ENCODE assay signal across 28 cellular contexts in the genomic region with DNA sequence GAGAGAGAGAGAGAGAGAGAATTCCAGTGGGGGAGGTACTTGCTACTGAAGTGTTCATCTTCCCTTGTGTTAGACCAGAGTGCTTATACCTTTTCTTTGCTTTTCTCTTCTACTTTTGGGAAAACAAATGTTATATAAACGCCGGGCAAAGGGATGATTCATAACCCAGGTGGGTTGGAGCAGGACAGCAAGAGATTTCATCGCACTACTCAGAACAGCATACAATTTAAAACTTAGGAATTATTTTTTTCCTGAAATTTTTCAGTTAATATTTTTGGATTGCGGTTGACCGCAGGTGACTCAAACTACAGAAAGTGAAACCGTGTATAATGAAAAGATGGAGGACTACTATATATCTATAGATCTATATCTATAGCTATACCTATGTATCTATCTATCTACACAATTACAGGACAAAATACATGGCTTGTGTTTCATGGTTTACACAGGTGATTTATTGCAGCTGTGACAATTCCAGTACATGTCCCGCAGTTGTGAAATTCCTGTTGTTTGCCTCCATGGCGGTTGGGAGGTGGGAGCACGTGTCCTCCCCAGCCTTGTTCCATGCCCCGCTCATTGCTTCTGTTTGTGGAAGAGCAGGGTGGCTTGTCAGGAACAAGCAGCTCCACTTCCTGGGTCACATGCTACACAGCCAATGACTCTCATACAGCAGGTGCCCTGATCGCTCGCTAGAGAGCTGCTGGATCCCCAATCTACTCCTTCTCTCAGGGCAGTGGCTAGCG.
DNase-seq lines count a peak whose midpoint lies in the region; ATAC-seq, FAIRE-seq and TF ChIP-seq lines count a peak whose summit lies in the region.
"Had no signal": no experiment of that assay in that cellular context is flagged by ENCODE, and none has a peak within 500 bp of the region (broad histone marks: within the 10 kb centered on the region; RNA-seq: fewer than 3 reads in every experiment).

No MANE protein-coding gene starts in this region.

- TF ChIP-seq CTCF in MCF 10A (IDR thresholded peaks at IDR 0.05; ENCODE audit: unreplicated experiment), result no peak
- TF ChIP-seq CTCF in mammary epithelial cell (conservative IDR thresholded peaks at IDR 0.05 in 1 of 2, IDR thresholded peaks at IDR 0.05 in 1 of 2; ENCODE audit: extremely low read depth in 1 of 2, insufficient read depth in 1 of 2, low read depth in 1 of 2, low read length in 2 of 2), result no peak
- no peak for TF ChIP-seq CTCF in keratinocyte (optimal IDR thresholded peaks at IDR 0.05 in 1 of 3, IDR thresholded peaks at IDR 0.05 in 1 of 3, conservative IDR thresholded peaks at IDR 0.05 in 1 of 3; ENCODE audit: extremely low read depth in 1 of 3, insufficient read depth in 2 of 3, low read length in 3 of 3)
- no peak for TF ChIP-seq CTCF in omental fat pad (IDR thresholded peaks at IDR 0.05)
- TF ChIP-seq CTCF in vagina (IDR thresholded peaks at IDR 0.05), result no peak
- no peak for TF ChIP-seq CTCF in GM10266 (IDR thresholded peaks at IDR 0.05; ENCODE audit: control insufficient read depth, insufficient read depth, low read depth, missing control alignments)

- 58% methylated on average over 11 of the region's 13 CpGs for WGBS in mammary epithelial cell (ENCODE audit: low coverage, missing lambda C conversion rate)

- peak overlapping the region; percentile 35 for H3K27ac Mint-ChIP-seq in MCF 10A (ENCODE audit: low read depth, unreplicated experiment)
- H3K27ac Mint-ChIP-seq: activated CD4-positive, alpha-beta T cell treated with anti-CD3 and anti-CD28 coated beads, Interleukin-2, amount 10 ng/mL, durations not matched to agents 7 days and 5 days; B cell; CD8-positive, alpha-beta memory T cell; natural killer cell; progenitor cell of endocrine pancreas; stimulated activated effector memory CD8-positive, alpha-beta T cell treated with anti-CD3 and anti-CD28 coated beads, Interleukin-12 subunit alpha, Interleukin-12 subunit beta, amount 100 ng/mL, for 72 hours had no signal

- H2AFZ ChIP-seq in mammary epithelial cell (ENCODE audit: low read depth, low read length) (no peak overlapping the region), keratinocyte (ENCODE audit: control insufficient read depth, low read length) (peak overlapping the region; percentile 22)

- FAIRE-seq in keratinocyte (lab: Jason Lieb, UNC), result no peak
- FAIRE-seq: H1, K562 had no signal

- no peaks in the 10 kb centered on the region for H3K79me2 ChIP-seq in mammary epithelial cell (ENCODE audit: insufficient read depth, low read length)
- no peaks in the 10 kb centered on the region for H3K79me2 ChIP-seq in keratinocyte (ENCODE audit: control insufficient read depth, insufficient read depth, low read length)

- peak; percentile 40 for DNase-seq in MCF 10A (ENCODE audit: unreplicated experiment)
- DNase-seq in mammary epithelial cell, result no peak
- DNase-seq in keratinocyte (ENCODE audit: low read depth, low spot score), result no peak
- no peak for DNase-seq in omental fat pad (ENCODE audit: low spot score)
- DNase-seq in vagina (ENCODE audit: extremely low spot score in 2 of 2), result no peak
- DNase-seq in NCI-H2107 treated with DMSO at 0.1 percent for 48 hours (lab: John Stamatoyannopoulos, UW; ENCODE audit: unreplicated experiment), result no peak
- no peak for DNase-seq in GM10266 (ENCODE audit: extremely low spot score)
- DNase-seq: activated CD4-positive, alpha-beta T cell treated with anti-CD3 and anti-CD28 coated beads, Interleukin-2, amount 10 ng/mL, durations not matched to agents 7 days and 5 days; activated naive CD4-positive, alpha-beta T cell treated with anti-CD3 and anti-CD28 coated beads, Interleukin-2, amount 50 U/mL, for 16 hours; anterior cingulate cortex; CD8-positive, alpha-beta memory T cell; central memory CD4-positive, alpha-beta T cell; dermis blood vessel endothelial cell; DMS79; GF-D8; glutamatergic neuron; natural killer cell; NCI-H1694; NCI-H526 treated with DMSO at 0.1 percent for 48 hours; RPMI8226; stimulated activated CD4-positive, alpha-beta T cell treated with anti-CD3 and anti-CD28 coated beads, Interleukin-2, amount 100 ng/mL, for 48 hours had no signal

- no peak overlapping the region for H3K9ac ChIP-seq in mammary epithelial cell (ENCODE audit: insufficient read depth, low read length)
- H3K9ac ChIP-seq in keratinocyte (ENCODE audit: control insufficient read depth, extremely low read depth, insufficient read depth, low read length), result no peak overlapping the region

- H3K4me3 Mint-ChIP-seq in MCF 10A (ENCODE audit: unreplicated experiment), result no peak overlapping the region
- H3K4me3 Mint-ChIP-seq: activated CD4-positive, alpha-beta T cell treated with anti-CD3 and anti-CD28 coated beads, Interleukin-2, amount 10 ng/mL, durations not matched to agents 7 days and 5 days; B cell; CD8-positive, alpha-beta memory T cell; natural killer cell; stimulated activated effector memory CD8-positive, alpha-beta T cell treated with anti-CD3 and anti-CD28 coated beads, Interleukin-12 subunit alpha, Interleukin-12 subunit beta, amount 100 ng/mL, for 72 hours had no signal

- H3K27me3 ChIP-seq in mammary epithelial cell (ENCODE audit: insufficient read depth, low read length) (no peaks in the 10 kb centered on the region), keratinocyte (ENCODE audit: control insufficient read depth, extremely low read depth, insufficient read depth, low read length) (peaks cover 9% of the 10 kb centered on the region), vagina (no peaks in the 10 kb centered on the region)

- ATAC-seq in omental fat pad (ENCODE audit: low FRiP score) (peak; percentile 41), HG03045 (IDR thresholded peaks at IDR 0.05; ENCODE audit: unreplicated experiment) (no peak)
- ATAC-seq: K562; natural killer cell; stimulated activated effector memory CD8-positive, alpha-beta T cell treated with anti-CD3 and anti-CD28 coated beads, Interleukin-12 subunit alpha, Interleukin-12 subunit beta, amount 100 ng/mL, for 72 hours had no signal

- H3K36me3 Mint-ChIP-seq in MCF 10A (ENCODE audit: insufficient read depth, unreplicated experiment), result no peaks in the 10 kb centered on the region
- H3K36me3 Mint-ChIP-seq: CD8-positive, alpha-beta memory T cell; natural killer cell; stimulated activated effector memory CD8-positive, alpha-beta T cell treated with anti-CD3 and anti-CD28 coated beads, Interleukin-12 subunit alpha, Interleukin-12 subunit beta, amount 100 ng/mL, for 72 hours had no signal

- H3K27ac ChIP-seq in mammary epithelial cell (ENCODE audit: insufficient read depth, low read depth, low read length) (no peak overlapping the region), keratinocyte (ENCODE audit: control insufficient read depth, insufficient read depth, low read length) (no peak overlapping the region), vagina (peak overlapping the region; percentile 55)
- H3K27ac ChIP-seq: VCaP had no signal

- H3K9me3 Mint-ChIP-seq in MCF 10A (ENCODE audit: unreplicated experiment), result no peaks in the 10 kb centered on the region
- H3K9me3 Mint-ChIP-seq: activated CD4-positive, alpha-beta T cell treated with anti-CD3 and anti-CD28 coated beads, Interleukin-2, amount 10 ng/mL, durations not matched to agents 7 days and 5 days; CD8-positive, alpha-beta memory T cell; natural killer cell; stimulated activated effector memory CD8-positive, alpha-beta T cell treated with anti-CD3 and anti-CD28 coated beads, Interleukin-12 subunit alpha, Interleukin-12 subunit beta, amount 100 ng/mL, for 72 hours had no signal

- CTCF ChIA-PET in MCF 10A (lab: Yijun Ruan, JAX) (no interaction called here), mammary epithelial cell (lab: Charles Lee; ENCODE audit: low non-redundant PET) (no interaction called here)

- H3K9me1 ChIP-seq in keratinocyte (ENCODE audit: control insufficient read depth, extremely low read depth, insufficient read depth, low read length), result no peaks in the 10 kb centered on the region

- in situ Hi-C loops in mammary epithelial cell (cut with MboI; ENCODE audit: low sequenced_read_pairs in 2 of 2), result no loop called here

- POLR2A ChIA-PET in MCF 10A (lab: Yijun Ruan, JAX), result no interaction called here

- H3K4me3 ChIP-seq in mammary epithelial cell (replicated peaks in 1 of 3; ENCODE audit: insufficient read depth in 1 of 3, low read depth in 2 of 3, low read length in 3 of 3) (no peak overlapping the region), keratinocyte (ENCODE audit: control insufficient read depth in 2 of 3, extremely low read depth in 1 of 3, insufficient read depth in 2 of 3, low read depth in 1 of 3, low read length in 3 of 3) (no peak overlapping the region), vagina (no peak overlapping the region)
- H3K4me3 ChIP-seq: K562 had no signal

- no peaks in the 10 kb centered on the region for H3K27me3 Mint-ChIP-seq in MCF 10A (ENCODE audit: insufficient read depth, unreplicated experiment)
- H3K27me3 Mint-ChIP-seq: activated CD4-positive, alpha-beta T cell treated with anti-CD3 and anti-CD28 coated beads, Interleukin-2, amount 10 ng/mL, durations not matched to agents 7 days and 5 days; B cell had no signal

- H3K36me3 ChIP-seq in mammary epithelial cell (ENCODE audit: insufficient read depth, low read length), result no peaks in the 10 kb centered on the region
- no peaks in the 10 kb centered on the region for H3K36me3 ChIP-seq in keratinocyte (ENCODE audit: control insufficient read depth in 2 of 2, extremely low read depth in 1 of 2, insufficient read depth in 2 of 2, low read length in 2 of 2)
- no peaks in the 10 kb centered on the region for H3K36me3 ChIP-seq in vagina

- intact Hi-C loops in MCF 10A (cut with micrococcal nuclease) (no loop called here), mammary epithelial cell (cut with micrococcal nuclease) (no loop called here), vagina (cut with DNase I) (no loop called here)

- BruUV-seq in MCF 10A (replicated peaks; lab: Mats Ljungman, UMichigan) (no TSS peak), mammary epithelial cell (replicated peaks; lab: Mats Ljungman, UMichigan) (no TSS peak)

- peaks cover 19% of the 10 kb centered on the region for H3K4me1 Mint-ChIP-seq in MCF 10A (ENCODE audit: insufficient read depth, unreplicated experiment)
- H3K4me1 Mint-ChIP-seq: activated CD4-positive, alpha-beta T cell treated with anti-CD3 and anti-CD28 coated beads, Interleukin-2, amount 10 ng/mL, durations not matched to agents 7 days and 5 days; B cell; CD8-positive, alpha-beta memory T cell; natural killer cell; stimulated activated effector memory CD8-positive, alpha-beta T cell treated with anti-CD3 and anti-CD28 coated beads, Interleukin-12 subunit alpha, Interleukin-12 subunit beta, amount 100 ng/mL, for 72 hours had no signal

- dilution Hi-C loops in mammary epithelial cell (cut with HindIII; ENCODE audit: low sequenced_read_pairs), result no loop called here
- dilution Hi-C loops in keratinocyte (cut with MboI; ENCODE audit: extremely low pct_ligation_motif_present, low sequenced_read_pairs), result no loop called here

- no peaks in the 10 kb centered on the region for H4K20me1 ChIP-seq in mammary epithelial cell (ENCODE audit: insufficient read depth, low read length)
- no peaks in the 10 kb centered on the region for H4K20me1 ChIP-seq in keratinocyte (ENCODE audit: control insufficient read depth, extremely low read depth, insufficient read depth, low read length)

- no peak for TF ChIP-seq POLR2A in vagina (IDR thresholded peaks at IDR 0.05)

- no peaks in the 10 kb centered on the region for H3K4me1 ChIP-seq in mammary epithelial cell (ENCODE audit: insufficient read depth, low read length)
- no peaks in the 10 kb centered on the region for H3K4me1 ChIP-seq in keratinocyte (ENCODE audit: control insufficient read depth, extremely low read depth, insufficient read depth, low read length)
- no peaks in the 10 kb centered on the region for H3K4me1 ChIP-seq in vagina

- H3K4me2 ChIP-seq in mammary epithelial cell (ENCODE audit: insufficient read depth, low read depth, low read length) (no peak overlapping the region), keratinocyte (ENCODE audit: control insufficient read depth, extremely low read depth, insufficient read depth, low read depth, low read length) (no peak overlapping the region)

- H3K9me3 ChIP-seq in mammary epithelial cell (replicated peaks; ENCODE audit: insufficient read depth, low read length), result peaks cover 18% of the 10 kb centered on the region
- no peaks in the 10 kb centered on the region for H3K9me3 ChIP-seq in keratinocyte (ENCODE audit: control insufficient read depth, low read depth, low read length)
- no peaks in the 10 kb centered on the region for H3K9me3 ChIP-seq in vagina
